2 cellular contexts compared by ENCODE assay signal in the genomic region with DNA sequence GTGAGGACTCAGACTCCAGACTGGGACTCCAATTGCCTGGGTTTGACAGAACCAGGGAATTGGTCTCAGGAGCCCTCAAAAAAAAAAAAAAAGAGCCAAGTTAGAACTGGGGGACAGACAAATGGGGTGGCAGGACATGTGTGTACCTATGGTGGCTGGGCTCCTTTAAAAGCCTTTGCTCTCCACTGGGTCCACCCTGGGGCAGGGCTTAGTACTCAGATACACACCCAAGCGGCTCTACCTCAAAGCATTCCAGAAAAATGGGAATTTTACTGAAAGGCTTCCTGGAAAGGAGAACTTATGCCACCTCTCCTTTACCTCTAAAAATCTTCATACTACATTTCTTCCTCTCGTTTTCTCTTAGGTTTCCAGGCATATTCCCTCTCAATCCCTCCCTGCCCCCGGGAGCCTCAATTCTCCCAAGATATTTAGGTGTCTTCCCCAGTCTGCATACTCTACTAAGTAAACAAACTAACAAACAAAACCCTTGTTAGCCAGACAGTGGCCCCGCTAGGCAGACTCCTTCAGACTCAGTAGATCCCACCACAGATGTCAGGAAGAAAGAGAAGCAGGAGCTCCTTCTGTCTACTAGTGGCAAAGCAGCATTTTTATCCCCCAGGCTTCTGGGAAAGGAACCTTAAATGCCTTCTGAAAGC.
TF ChIP-seq lines count a peak whose summit lies in the region.

No MANE protein-coding gene starts in this region.

TF ChIP-seq in H1, 55 proteins besides CTCF, POLR2A, EP300 and RAD21:
- TF ChIP-seq TBP (IDR thresholded peaks at IDR 0.05; ENCODE audit: low read depth, low read length) (no peak), EZH2 (IDR thresholded peaks at IDR 0.05; ENCODE audit: low read depth, low read length, severe bottlenecking) (no peak), CBX8 (IDR thresholded peaks at IDR 0.05; ENCODE audit: borderline replicate concordance, low read depth, low read length) (no peak), USF2 (IDR thresholded peaks at IDR 0.05; ENCODE audit: low read length) (no peak), JUN (IDR thresholded peaks at IDR 0.05; ENCODE audit: low read depth, low read length) (no peak)
TF ChIP-seq in H1: peak in this region for 0.

TF ChIP-seq in neural cell, 6 proteins besides CTCF, POLR2A, EP300 and RAD21:
- no peak for TF ChIP-seq MXI1 (conservative IDR thresholded peaks at IDR 0.05; ENCODE audit: poor library complexity, severe bottlenecking)
- TF ChIP-seq EZH2 (IDR thresholded peaks at IDR 0.05; ENCODE audit: borderline replicate concordance, insufficient read depth, low read length, poor library complexity, severe bottlenecking): no peak
- TF ChIP-seq POLR2AphosphoS5 (IDR thresholded peaks at IDR 0.05): no peak
- TF ChIP-seq, protein P1, sequence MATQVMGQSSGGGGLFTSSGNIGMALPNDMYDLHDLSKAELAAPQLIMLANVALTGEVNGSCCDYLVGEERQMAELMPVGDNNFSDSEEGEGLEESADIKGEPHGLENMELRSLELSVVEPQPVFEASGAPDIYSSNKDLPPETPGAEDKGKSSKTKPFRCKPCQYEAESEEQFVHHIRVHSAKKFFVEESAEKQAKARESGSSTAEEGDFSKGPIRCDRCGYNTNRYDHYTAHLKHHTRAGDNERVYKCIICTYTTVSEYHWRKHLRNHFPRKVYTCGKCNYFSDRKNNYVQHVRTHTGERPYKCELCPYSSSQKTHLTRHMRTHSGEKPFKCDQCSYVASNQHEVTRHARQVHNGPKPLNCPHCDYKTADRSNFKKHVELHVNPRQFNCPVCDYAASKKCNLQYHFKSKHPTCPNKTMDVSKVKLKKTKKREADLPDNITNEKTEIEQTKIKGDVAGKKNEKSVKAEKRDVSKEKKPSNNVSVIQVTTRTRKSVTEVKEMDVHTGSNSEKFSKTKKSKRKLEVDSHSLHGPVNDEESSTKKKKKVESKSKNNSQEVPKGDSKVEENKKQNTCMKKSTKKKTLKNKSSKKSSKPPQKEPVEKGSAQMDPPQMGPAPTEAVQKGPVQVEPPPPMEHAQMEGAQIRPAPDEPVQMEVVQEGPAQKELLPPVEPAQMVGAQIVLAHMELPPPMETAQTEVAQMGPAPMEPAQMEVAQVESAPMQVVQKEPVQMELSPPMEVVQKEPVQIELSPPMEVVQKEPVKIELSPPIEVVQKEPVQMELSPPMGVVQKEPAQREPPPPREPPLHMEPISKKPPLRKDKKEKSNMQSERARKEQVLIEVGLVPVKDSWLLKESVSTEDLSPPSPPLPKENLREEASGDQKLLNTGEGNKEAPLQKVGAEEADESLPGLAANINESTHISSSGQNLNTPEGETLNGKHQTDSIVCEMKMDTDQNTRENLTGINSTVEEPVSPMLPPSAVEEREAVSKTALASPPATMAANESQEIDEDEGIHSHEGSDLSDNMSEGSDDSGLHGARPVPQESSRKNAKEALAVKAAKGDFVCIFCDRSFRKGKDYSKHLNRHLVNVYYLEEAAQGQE (IDR thresholded peaks at IDR 0.05; ENCODE audit: borderline replicate concordance): no peak
- no peak for TF ChIP-seq TAF1 (IDR thresholded peaks at IDR 0.05; ENCODE audit: low read depth)
- no peak for TF ChIP-seq SMC3 (conservative IDR thresholded peaks at IDR 0.05; ENCODE audit: poor library complexity)
